Comparison of ENCODE assay signal across 9 cellular contexts in genomic region chr1:50419192-50419906, GRCh38. TPM values are rescaled to one million over a fixed set of nuclear protein-coding genes. Genes with fewer than 3 reads are reported as not detected.
DNase-seq lines count a peak whose midpoint lies in the region; ATAC-seq and TF ChIP-seq lines count a peak whose summit lies in the region.
"Had no signal": no experiment of that assay in that cellular context is flagged by ENCODE, and none has a peak within 500 bp of the region (broad histone marks: within the 10 kb centered on the region; RNA-seq: fewer than 3 reads in every experiment).

No MANE protein-coding gene starts in this region.

- no peak overlapping the region for H3K14ac ChIP-seq in H9 (ENCODE audit: insufficient read depth, low read length)

- H3K9ac ChIP-seq in H9 (ENCODE audit: extremely low read depth, insufficient read length, low read length): no peak overlapping the region

- no peaks in the 10 kb centered on the region for H3K4me1 ChIP-seq in H9 (ENCODE audit: insufficient read depth, low read length)

- no peak overlapping the region for H2BK120ac ChIP-seq in H9 (ENCODE audit: low read depth, low read length, poor library complexity, severe bottlenecking)

- intact Hi-C loops in posterior vena cava (cut with DNase I): no loop called here

- peaks cover 36 to 57% of the 10 kb centered on the region in 2 experiments for H3K4me1 Mint-ChIP-seq in H9
- peaks cover 28 to 62% (median 49%) of the 10 kb centered on the region in 4 donors for H3K4me1 Mint-ChIP-seq in naive thymus-derived CD8-positive, alpha-beta T cell

- no peak for ATAC-seq in naive thymus-derived CD8-positive, alpha-beta T cell
- ATAC-seq in HG03432 (IDR thresholded peaks at IDR 0.05; ENCODE audit: unreplicated experiment) (no peak), GM18519 (IDR thresholded peaks at IDR 0.05; ENCODE audit: low FRiP score, unreplicated experiment) (no peak), GM21528 (IDR thresholded peaks at IDR 0.05; ENCODE audit: low FRiP score, unreplicated experiment) (no peak)

- H3K27ac ChIP-seq in H9 (ENCODE audit: insufficient read length, low read depth, low read length): no peak overlapping the region

- no peak overlapping the region for H2BK5ac ChIP-seq in H9 (ENCODE audit: insufficient read length, low read length)

- no peaks in the 10 kb centered on the region for H4K20me1 ChIP-seq in H9 (ENCODE audit: control insufficient read depth, insufficient read depth, insufficient read length)

- peaks cover 98% of the 10 kb centered on the region for H3K27me3 Mint-ChIP-seq in H9 (ENCODE audit: low read depth)
- H3K27me3 Mint-ChIP-seq in naive thymus-derived CD8-positive, alpha-beta T cell: peaks cover 41 to 87% (median 63%) of the 10 kb centered on the region in 5 donors

- POLR2A ChIA-PET in naive thymus-derived CD8-positive, alpha-beta T cell (lab: Charles Lee): no interaction called here

- H3K18ac ChIP-seq in H9 (ENCODE audit: insufficient read length, low read depth, low read length): no peak overlapping the region

- peaks cover 22% of the 10 kb centered on the region for H3K23me2 ChIP-seq in H9 (ENCODE audit: insufficient read length, low read depth, low read length, poor library complexity, severe bottlenecking)

- H3K4ac ChIP-seq in H9 (ENCODE audit: low read depth, low read length): no peak overlapping the region

- no peak overlapping the region for H3T11ph ChIP-seq in H9 (ENCODE audit: low read length)

- peaks cover 0 to 2% (median 2%) of the 10 kb centered on the region in 3 experiments; a peak in 3 of 7 replicates for H3K36me3 Mint-ChIP-seq in H9 (ENCODE audit: insufficient read depth in 1 of 3, low read depth in 3 of 3)
- peaks cover 0 to 3% (median 0%) of the 10 kb centered on the region in 3 donors for H3K36me3 Mint-ChIP-seq in naive thymus-derived CD8-positive, alpha-beta T cell

- H2BK12ac ChIP-seq in H9 (ENCODE audit: insufficient read length, low read depth, low read length): no peak overlapping the region

- peaks cover 4 to 12% of the 10 kb centered on the region in 2 experiments; a peak in 4 of 5 replicates for H3K9me3 Mint-ChIP-seq in H9
- H3K9me3 Mint-ChIP-seq in naive thymus-derived CD8-positive, alpha-beta T cell: peaks cover 0 to 3% (median 0%) of the 10 kb centered on the region in 9 donors

- H2BK20ac ChIP-seq in H9 (ENCODE audit: low read depth, low read length, poor library complexity, severe bottlenecking): no peak overlapping the region

- H3K4me2 ChIP-seq in H9 (ENCODE audit: insufficient read depth, insufficient read length, low read length): no peak overlapping the region

- no peaks in the 10 kb centered on the region for H3K79me2 ChIP-seq in H9 (ENCODE audit: insufficient read depth, low read length)

- no peak overlapping the region for H3K4me3 ChIP-seq in cardiac fibroblast (replicated peaks in 1 of 2; ENCODE audit: low read depth in 2 of 2, low read length in 2 of 2)

- DNase-seq in AG20443 (ENCODE audit: low spot score) (peak; percentile 61), H9 (peak; percentile 68), cardiac fibroblast (ENCODE audit: low read depth in 2 of 2) (no peak), posterior vena cava (ENCODE audit: low spot score) (no peak)
- DNase-seq in naive thymus-derived CD8-positive, alpha-beta T cell: no peak
- DNase-seq: DND-41 had no signal

- TF ChIP-seq CTCF in H9 (conservative IDR thresholded peaks at IDR 0.05): peak; percentile 56
- TF ChIP-seq CTCF in cardiac fibroblast (IDR thresholded peaks at IDR 0.05; ENCODE audit: low read depth, low read length): peak; percentile 22

- no peak overlapping the region for H4K8ac ChIP-seq in H9 (replicated peaks; ENCODE audit: insufficient read length, low read depth, low read length)

- H2AK5ac ChIP-seq in H9 (ENCODE audit: insufficient read length, low read length): no peak overlapping the region

- H3K27me3 ChIP-seq in H9 (ENCODE audit: insufficient read depth, low read length): peaks cover 98% of the 10 kb centered on the region

- H3K9me3 ChIP-seq in H9 (ENCODE audit: control insufficient read depth, low read depth, low read length): no peaks in the 10 kb centered on the region

- H3K23ac ChIP-seq in H9 (ENCODE audit: insufficient read length, low read depth, low read length): no peak overlapping the region

- no peak overlapping the region for H2BK15ac ChIP-seq in H9 (ENCODE audit: low read depth, low read length)

- H3K79me1 ChIP-seq in H9 (ENCODE audit: insufficient read depth, low read depth, low read length, poor library complexity, severe bottlenecking): no peaks in the 10 kb centered on the region

- H4K91ac ChIP-seq in H9 (ENCODE audit: insufficient read length, low read depth, low read length): no peak overlapping the region

- H4K5ac ChIP-seq in H9 (ENCODE audit: insufficient read length, low read depth, low read length): no peak overlapping the region

- H3K27ac Mint-ChIP-seq in H9: no peak overlapping the region
- peak overlapping the region in 1 of 10 donors; percentile 34 for H3K27ac Mint-ChIP-seq in naive thymus-derived CD8-positive, alpha-beta T cell

- WGBS in H9 (ENCODE audit: extremely low coverage, insufficient read length, low lambda C conversion rate): no CpG with 5 or more reads among the region's 60 CpGs

- H3K56ac ChIP-seq in H9 (ENCODE audit: insufficient read length, low read depth, low read length): no peak overlapping the region

- H2AFZ ChIP-seq in H9 (ENCODE audit: low read length): no peak overlapping the region

- peak overlapping the region in 1 of 2 experiments; percentile 74; a peak in 2 of 5 replicates for H3K4me3 Mint-ChIP-seq in H9
- peak overlapping the region in 7 of 10 donors; percentile 15 to 70 (median 50) for H3K4me3 Mint-ChIP-seq in naive thymus-derived CD8-positive, alpha-beta T cell

RNA-seq across cellular contexts. Expression of gene DMRTA2, which starts 3.9 kb away (rescaled TPM):
- total RNA-seq in H9 (2021) (0.07 and 0.11 TPM in 2 replicates), posterior vena cava (not detected)
- not detected for total RNA-seq in naive thymus-derived CD8-positive, alpha-beta T cell
- not detected for polyA plus RNA-seq in naive thymus-derived CD8-positive, alpha-beta T cell

Comparison
In these comparisons a context has a peak if more than half of its experiments do, and no peak if none do; other contexts are left out.
1. DNase-seq: peak in AG20443 (single experiment) and H9 (single experiment); none in cardiac fibroblast (0 of 2), naive thymus-derived CD8-positive, alpha-beta T cell (0 of 10) and posterior vena cava (single experiment).